Comparison of ENCODE assay signal across 2 cellular contexts in genomic region chr7:100612730-100613446, GRCh38.
TF ChIP-seq lines count a peak whose summit lies in the region.

No MANE protein-coding gene starts in this region.

TF ChIP-seq in GM12878, 131 proteins besides CTCF, POLR2A, EP300 and RAD21:
- TF ChIP-seq YBX1 (IDR thresholded peaks at IDR 0.05) (no peak), LARP7 (IDR thresholded peaks at IDR 0.05) (0 out of 2 replicates have a peak, but pooled peaks have one; percentile 39), GATAD2B (conservative IDR thresholded peaks at IDR 0.05; ENCODE audit: low read depth) (0 out of 2 replicates have a peak, but pooled peaks have one; percentile 39), KDM1A (IDR thresholded peaks at IDR 0.05; ENCODE audit: borderline replicate concordance) (no peak), SMC3 (IDR thresholded peaks at IDR 0.05; ENCODE audit: borderline replicate concordance, low read length) (peak; percentile 8; the same call in 1 of the 2 replicates), MXI1 (IDR thresholded peaks at IDR 0.05; ENCODE audit: low read depth, low read length) (0 out of 2 replicates have a peak, but pooled peaks have one; percentile 7)

TF ChIP-seq in liver, 16 proteins besides CTCF, POLR2A, EP300 and RAD21:
- TF ChIP-seq HNF4G (IDR thresholded peaks at IDR 0.05) (no peak), MAX (IDR thresholded peaks at IDR 0.05) (no peak), ZBTB33 (IDR thresholded peaks at IDR 0.05) (no peak)
